ENCODE assay signal across 29 cellular contexts in genomic region chr3:37391679-37392078, GRCh38.
"Had no signal": no experiment of that assay in that cellular context is flagged by ENCODE, and none has a peak within 500 bp of the region (broad histone marks: within the 10 kb centered on the region; RNA-seq: fewer than 3 reads in every experiment).

No MANE protein-coding gene starts in this region.

- H3K4me1 ChIP-seq: colonic mucosa, esophagus squamous epithelium, foreskin keratinocyte, gastrocnemius medialis had no signal

- DNase-seq: colonic mucosa; cortex of kidney; dermis blood vessel endothelial cell; dorsolateral prefrontal cortex; effector CD4-positive, alpha-beta T cell; effector CD8-positive, alpha-beta T cell; effector memory CD4-positive, alpha-beta T cell; effector memory CD8-positive, alpha-beta T cell; endodermal cell; erythroblast; esophagus squamous epithelium; foreskin fibroblast; foreskin keratinocyte; foreskin melanocyte; gastrocnemius medialis; glutamatergic neuron; head of caudate nucleus; heart left ventricle; heart right ventricle had no signal

- ATAC-seq: effector memory CD8-positive, alpha-beta T cell; esophagus mucosa; foreskin keratinocyte; gastrocnemius medialis; gastroesophageal sphincter; heart right ventricle had no signal

- H3K27ac ChIP-seq: colonic mucosa, coronary artery, dorsolateral prefrontal cortex, epithelial cell of prostate, esophagus muscularis mucosa, esophagus squamous epithelium, foreskin keratinocyte, gastrocnemius medialis, gastroesophageal sphincter, heart left ventricle, heart right ventricle had no signal

- H3K36me3 ChIP-seq: colonic mucosa had no signal

- H3K9me3 Mint-ChIP-seq: dendritic cell treated with granulocyte-macrophage colony-stimulating factor and Interleukin-4, amounts not matched to agents 40 ng/mL and 50 ng/mL, for 4 days; effector memory CD8-positive, alpha-beta T cell; endodermal cell had no signal

- H3K4me1 Mint-ChIP-seq: endodermal cell had no signal

- H3K4me3 ChIP-seq: colonic mucosa, coronary artery, dorsolateral prefrontal cortex, esophagus muscularis mucosa, esophagus squamous epithelium, gastrocnemius medialis, gastroesophageal sphincter, heart left ventricle, heart right ventricle had no signal

- H3K27ac Mint-ChIP-seq: dendritic cell treated with granulocyte-macrophage colony-stimulating factor and Interleukin-4, amounts not matched to agents 40 ng/mL and 50 ng/mL, for 4 days; effector memory CD8-positive, alpha-beta T cell; endodermal cell had no signal

- H3K4me3 Mint-ChIP-seq: dendritic cell treated with granulocyte-macrophage colony-stimulating factor and Interleukin-4, amounts not matched to agents 40 ng/mL and 50 ng/mL, for 4 days; effector memory CD8-positive, alpha-beta T cell; endodermal cell had no signal

- H3K27me3 ChIP-seq: colonic mucosa, dorsolateral prefrontal cortex, esophagus muscularis mucosa, esophagus squamous epithelium, foreskin keratinocyte, gastrocnemius medialis, gastroesophageal sphincter, heart left ventricle, heart right ventricle had no signal

- FAIRE-seq: colon, endometrium, endothelial cell of umbilical vein, frontal cortex had no signal

- H3K9me3 ChIP-seq: colonic mucosa, esophagus muscularis mucosa, esophagus squamous epithelium, gastrocnemius medialis, gastroesophageal sphincter, heart right ventricle had no signal

- H3K27me3 Mint-ChIP-seq: dendritic cell treated with granulocyte-macrophage colony-stimulating factor and Interleukin-4, amounts not matched to agents 40 ng/mL and 50 ng/mL, for 4 days; effector memory CD8-positive, alpha-beta T cell had no signal
